9 cellular contexts compared by ENCODE assay signal in genomic region chr9:123996731-123997421, GRCh38. TPM values are rescaled to one million over a fixed set of nuclear protein-coding genes. Genes with fewer than 3 reads are reported as not detected.
DNase-seq lines count a peak whose midpoint lies in the region; ATAC-seq, FAIRE-seq and TF ChIP-seq lines count a peak whose summit lies in the region.
"Had no signal": no experiment of that assay in that cellular context is flagged by ENCODE, and none has a peak within 500 bp of the region (broad histone marks: within the 10 kb centered on the region; RNA-seq: fewer than 3 reads in every experiment).

No MANE protein-coding gene starts in this region.

- H3K27ac Mint-ChIP-seq in activated naive CD4-positive, alpha-beta T cell treated with anti-CD3 and anti-CD28 coated beads, Interleukin-2, amount 50 U/mL, for 24 hours = no peak overlapping the region

- H3K9me3 ChIP-seq in keratinocyte (ENCODE audit: control insufficient read depth, low read depth, low read length) (no peaks in the 10 kb centered on the region), thoracic aorta (no peaks in the 10 kb centered on the region), small intestine (ENCODE audit: control insufficient read depth, low read depth) (no peaks in the 10 kb centered on the region)
- H3K9me3 ChIP-seq: adrenal gland had no signal

- H3K4me2 ChIP-seq in keratinocyte (ENCODE audit: control insufficient read depth, extremely low read depth, insufficient read depth, low read depth, low read length) = peak overlapping the region; percentile 16

- TF ChIP-seq CTCF in keratinocyte (optimal IDR thresholded peaks at IDR 0.05 in 1 of 3, IDR thresholded peaks at IDR 0.05 in 1 of 3, conservative IDR thresholded peaks at IDR 0.05 in 1 of 3; ENCODE audit: extremely low read depth in 1 of 3, insufficient read depth in 2 of 3, low read length in 3 of 3) (no peak), thoracic aorta (IDR thresholded peaks at IDR 0.05) (no peak)

- WGBS in small intestine, 3 donors = 1 to 10% (median 9%) methylated on average over 23 of the region's 23 CpGs

- peaks cover 7% of the 10 kb centered on the region for H4K20me1 ChIP-seq in keratinocyte (ENCODE audit: control insufficient read depth, extremely low read depth, insufficient read depth, low read length)

- H3K9me1 ChIP-seq in keratinocyte (ENCODE audit: control insufficient read depth, extremely low read depth, insufficient read depth, low read length) = no peaks in the 10 kb centered on the region

- H3K4me1 Mint-ChIP-seq in activated naive CD4-positive, alpha-beta T cell treated with anti-CD3 and anti-CD28 coated beads, Interleukin-2, amount 50 U/mL, for 24 hours = peaks cover 30% of the 10 kb centered on the region

- no peaks in the 10 kb centered on the region for H3K9me3 Mint-ChIP-seq in activated naive CD4-positive, alpha-beta T cell treated with anti-CD3 and anti-CD28 coated beads, Interleukin-2, amount 50 U/mL, for 24 hours

- no peak overlapping the region for H3K4me3 ChIP-seq in keratinocyte (ENCODE audit: control insufficient read depth in 2 of 3, extremely low read depth in 1 of 3, insufficient read depth in 2 of 3, low read depth in 1 of 3, low read length in 3 of 3)
- H3K4me3 ChIP-seq in thoracic aorta = peak overlapping the region; percentile 14
- H3K4me3 ChIP-seq in small intestine (ENCODE audit: low read depth in 1 of 2, low read length in 2 of 2) = no peak overlapping the region
- H3K4me3 ChIP-seq: adrenal gland had no signal

- no peaks in the 10 kb centered on the region for H3K36me3 Mint-ChIP-seq in activated naive CD4-positive, alpha-beta T cell treated with anti-CD3 and anti-CD28 coated beads, Interleukin-2, amount 50 U/mL, for 24 hours

- H2AFZ ChIP-seq in keratinocyte (ENCODE audit: control insufficient read depth, low read length) = no peak overlapping the region

- peaks cover 65% of the 10 kb centered on the region for H3K27me3 ChIP-seq in keratinocyte (ENCODE audit: control insufficient read depth, extremely low read depth, insufficient read depth, low read length)
- peaks cover 22% of the 10 kb centered on the region for H3K27me3 ChIP-seq in thoracic aorta (replicated peaks; ENCODE audit: insufficient read depth)
- H3K27me3 ChIP-seq in small intestine (ENCODE audit: control insufficient read depth in 2 of 2, insufficient read depth in 2 of 2, low read length in 2 of 2) = peaks cover 12 to 43% of the 10 kb centered on the region in 2 donors

- dilution Hi-C loops in keratinocyte (cut with MboI; ENCODE audit: extremely low pct_ligation_motif_present, low sequenced_read_pairs) = no loop called here

- H3K4me1 ChIP-seq in keratinocyte (ENCODE audit: control insufficient read depth, extremely low read depth, insufficient read depth, low read length) = peaks cover 18% of the 10 kb centered on the region
- H3K4me1 ChIP-seq in thoracic aorta (ENCODE audit: control insufficient read depth in 1 of 2, low read depth in 2 of 2) = peaks cover 3 to 17% of the 10 kb centered on the region in 2 donors
- H3K4me1 ChIP-seq in small intestine (ENCODE audit: control insufficient read depth in 2 of 2, insufficient read depth in 1 of 2, low read depth in 1 of 2, low read length in 1 of 2) = peaks cover 0 to 2% of the 10 kb centered on the region in 2 donors

- no peaks in the 10 kb centered on the region for H3K79me2 ChIP-seq in keratinocyte (ENCODE audit: control insufficient read depth, insufficient read depth, low read length)

- H3K4me3 Mint-ChIP-seq in activated naive CD4-positive, alpha-beta T cell treated with anti-CD3 and anti-CD28 coated beads, Interleukin-2, amount 50 U/mL, for 24 hours = peak overlapping the region; percentile 51

- FAIRE-seq in keratinocyte (lab: Jason Lieb, UNC) = no peak
- FAIRE-seq in small intestine (lab: Jason Lieb, UNC) = no peak

- H3K27ac ChIP-seq in keratinocyte (ENCODE audit: control insufficient read depth, insufficient read depth, low read length) = no peak overlapping the region
- no peak overlapping the region for H3K27ac ChIP-seq in thoracic aorta
- H3K27ac ChIP-seq in small intestine (ENCODE audit: low read depth in 1 of 2, low read length in 1 of 2) = no peak overlapping the region
- H3K27ac ChIP-seq: adrenal gland had no signal

- H3K9ac ChIP-seq in keratinocyte (ENCODE audit: control insufficient read depth, extremely low read depth, insufficient read depth, low read length) = no peak overlapping the region

- H3K36me3 ChIP-seq in keratinocyte (ENCODE audit: control insufficient read depth in 2 of 2, extremely low read depth in 1 of 2, insufficient read depth in 2 of 2, low read length in 2 of 2) = no peaks in the 10 kb centered on the region
- H3K36me3 ChIP-seq in thoracic aorta = no peaks in the 10 kb centered on the region
- H3K36me3 ChIP-seq in small intestine (ENCODE audit: control insufficient read depth in 2 of 2, insufficient read depth in 2 of 2, low read length in 2 of 2) = no peaks in the 10 kb centered on the region
- H3K36me3 ChIP-seq: adrenal gland had no signal

- H3K27me3 Mint-ChIP-seq in activated naive CD4-positive, alpha-beta T cell treated with anti-CD3 and anti-CD28 coated beads, Interleukin-2, amount 50 U/mL, for 24 hours = peaks cover 57% of the 10 kb centered on the region

- no peak for DNase-seq in activated naive CD4-positive, alpha-beta T cell treated with Interleukin-2 at 50 U/mL for 16 hours
- DNase-seq in RPMI7951 (ENCODE audit: low read depth) = peak; percentile 46
- no peak for DNase-seq in keratinocyte (ENCODE audit: low read depth, low spot score)
- no peak for DNase-seq in thoracic aorta (ENCODE audit: low spot score)
- no peak for DNase-seq in small intestine
- no peak for DNase-seq in NCI-H2029 treated with DMSO at 0.1 percent for 48 hours (lab: John Stamatoyannopoulos, UW)
- no peak for DNase-seq in OCI-M2 (lab: John Stamatoyannopoulos, UW; ENCODE audit: unreplicated experiment)

- no peak for ATAC-seq in thoracic aorta (ENCODE audit: insufficient number of reproducible peaks, low FRiP score, low read depth)

RNA-seq across cellular contexts. Expression of gene LHX2, which starts 14.7 kb away (rescaled TPM):
- 0.39 and 1.1 TPM in 2 replicates for total RNA-seq in RPMI7951 (2014; rRNA removed; shearing (Covaris generic))
- polyA plus RNA-seq in keratinocyte = 0.07 TPM in 1 of 3 replicates, not detected in the others
- polyA plus RNA-seq in keratinocyte (2011; ENCODE audit: low read depth) = not detected
- not detected in 2 replicates for polyA plus RNA-seq in keratinocyte (2011; cell fraction: cytosol; rRNA removed)
- 0.11 TPM in 1 of 2 replicates, not detected in the other for polyA plus RNA-seq in keratinocyte (2011; cell fraction: nucleus; rRNA removed)
- 0.24 TPM in 1 of 2 replicates, not detected in the other for polyA plus RNA-seq in keratinocyte (2012; ENCODE audit: low replicate concordance)
- polyA minus RNA-seq in keratinocyte = 0.26 TPM in 1 of 3 replicates, not detected in the others
- not detected for polyA minus RNA-seq in keratinocyte (2011; cell fraction: cytosol; rRNA and poly(A)+ RNA removed)
- not detected in 2 replicates for polyA minus RNA-seq in keratinocyte (2011; cell fraction: nucleus; rRNA and poly(A)+ RNA removed)
- total RNA-seq in thoracic aorta = not detected
- not detected for polyA plus RNA-seq in small intestine
